In genomic region chr15:64773606-64774555, GRCh38 we compare ENCODE assay signal across 8 cellular contexts. TPM values are rescaled to one million over a fixed set of nuclear protein-coding genes. Genes with fewer than 3 reads are reported as not detected.
DNase-seq lines count a peak whose midpoint lies in the region; ATAC-seq and TF ChIP-seq lines count a peak whose summit lies in the region.

No MANE protein-coding gene starts in this region.

- H3K4me3 ChIP-seq in epithelial cell of proximal tubule (ENCODE audit: low read depth, low read length) (peak overlapping the region; percentile 45), muscle layer of duodenum (ENCODE audit: low read depth in 1 of 2, low read length in 2 of 2) (peak overlapping the region; percentile 52 to 64), uterus (peak overlapping the region; percentile 41 to 95)

- no peak for TF ChIP-seq CTCF in epithelial cell of proximal tubule (conservative IDR thresholded peaks at IDR 0.05; ENCODE audit: low read depth, low read length)
- TF ChIP-seq CTCF in uterus (IDR thresholded peaks at IDR 0.05): no peak
- TF ChIP-seq CTCF in GM13977 (IDR thresholded peaks at IDR 0.05; ENCODE audit: extremely low read depth, insufficient read depth, missing control alignments): no peak

- H3K27ac ChIP-seq in muscle layer of duodenum (ENCODE audit: low read length) (peak overlapping the region; percentile 54), uterus (peak overlapping the region; percentile 97 to 98)

- H3K9me3 ChIP-seq in muscle layer of duodenum (ENCODE audit: control insufficient read depth in 1 of 2, low read length in 2 of 2) (no peaks in the 10 kb centered on the region), uterus (no peaks in the 10 kb centered on the region)

- no peak for TF ChIP-seq POLR2A in uterus (IDR thresholded peaks at IDR 0.05)

- H3K36me3 ChIP-seq in muscle layer of duodenum (ENCODE audit: control insufficient read depth in 1 of 2, insufficient read depth in 2 of 2, low read length in 2 of 2) (no peaks in the 10 kb centered on the region), uterus (no peaks in the 10 kb centered on the region)

- in situ Hi-C loops in GM13977 (cut with MboI; ENCODE audit: low pct_unique_long_range_greater_than_20kb, low sequenced_read_pairs, unreplicated experiment): no loop called here

- peaks cover 0 to 10% of the 10 kb centered on the region in 2 donors for H3K4me1 ChIP-seq in muscle layer of duodenum (ENCODE audit: control insufficient read depth in 1 of 2, insufficient read depth in 2 of 2, low read length in 2 of 2)
- H3K4me1 ChIP-seq in uterus: peaks cover 0 to 8% of the 10 kb centered on the region in 2 donors

- intact Hi-C loops in Right ventricle myocardium inferior (cut with DNase I): loop anchor here (5.0 kb wide), 1 partner anchor 33 kb away; no protein-coding TSS in a partner anchor
- intact Hi-C loops in cardiac septum (cut with DNase I): loop anchor here (2.0 kb wide), 1 partner anchor 27 kb away; no protein-coding TSS in a partner anchor
- intact Hi-C loops in uterus (cut with DNase I; ENCODE audit: low total_unique reads): no loop called here

- DNase-seq in Right ventricle myocardium inferior (ENCODE audit: missing footprints): no peak
- no peak for DNase-seq in cardiac septum (ENCODE audit: low spot score)
- no peak for DNase-seq in epithelial cell of proximal tubule (ENCODE audit: low read depth)
- no peak for DNase-seq in uterus
- DNase-seq in activated CD4-positive, alpha-beta T cell treated with anti-CD3 and anti-CD28 coated beads, Interleukin-2, amount 50 U/mL, for 1 hour: no peak
- DNase-seq in GM13977 (ENCODE audit: low spot score): no peak

- H3K27me3 ChIP-seq in muscle layer of duodenum (ENCODE audit: low read depth, low read length): no peaks in the 10 kb centered on the region
- H3K27me3 ChIP-seq in uterus: no peaks in the 10 kb centered on the region

- ATAC-seq in Right ventricle myocardium inferior: peak; percentile 40
- no peak for ATAC-seq in GM18867 (IDR thresholded peaks at IDR 0.05; ENCODE audit: unreplicated experiment)

RNA-seq across cellular contexts. Expression of gene RBPMS2, which starts 1.5 kb away (rescaled TPM):
- total RNA-seq in Right ventricle myocardium inferior (255 TPM), cardiac septum (242 TPM), epithelial cell of proximal tubule (0.36 and 0.58 TPM in 2 replicates), uterus (10 to 100 TPM in 1 of 4 donors, 1 to 10 TPM in 3; 1.5 to 58.4 (median 6.4) TPM)

RNA-seq across cellular contexts. Expression of gene PIF1, which starts 51.6 kb away (rescaled TPM):
- total RNA-seq in Right ventricle myocardium inferior (0.73 TPM), cardiac septum (1.6 TPM), epithelial cell of proximal tubule (23.3 and 27.6 TPM in 2 replicates), uterus (1 to 10 TPM in 1 of 4 donors, under 1 TPM in 2, not detected in 1; 0.24 to 5.5 (median 0.29) TPM)
